ENCODE assay signal across 16 cellular contexts in genomic region chr17:80198144-80198661, GRCh38. TPM values are rescaled to one million over a fixed set of nuclear protein-coding genes. Genes with fewer than 3 reads are reported as not detected.
DNase-seq lines count a peak whose midpoint lies in the region; ATAC-seq and TF ChIP-seq lines count a peak whose summit lies in the region.
"Had no signal": no experiment of that assay in that cellular context is flagged by ENCODE, and none has a peak within 500 bp of the region (broad histone marks: within the 10 kb centered on the region; RNA-seq: fewer than 3 reads in every experiment).

No MANE protein-coding gene starts in this region.

- H3K27me3 ChIP-seq in GM23338 (ENCODE audit: insufficient read depth): no peaks in the 10 kb centered on the region
- H3K27me3 ChIP-seq: left lung had no signal

- H3K4me1 Mint-ChIP-seq in GM23338: peaks cover 8% of the 10 kb centered on the region
- H3K4me1 Mint-ChIP-seq: activated CD4-positive, alpha-beta T cell treated with anti-CD3 and anti-CD28 coated beads, Interleukin-2, amount 10 ng/mL, durations not matched to agents 24 days and 14 days had no signal

- no peaks in the 10 kb centered on the region for H4K20me1 ChIP-seq in GM23338 (replicated peaks; ENCODE audit: insufficient read depth)

- no peaks in the 10 kb centered on the region for H3K79me2 ChIP-seq in GM23338 (replicated peaks; ENCODE audit: insufficient read depth)

- peaks cover 18% of the 10 kb centered on the region for H3K27me3 Mint-ChIP-seq in GM23338 (ENCODE audit: insufficient read depth, low read depth, poor library complexity)
- H3K27me3 Mint-ChIP-seq: type B pancreatic cell had no signal

- H3F3A ChIP-seq in GM23338 (replicated peaks; ENCODE audit: low read depth): no peaks in the 10 kb centered on the region

- no peak overlapping the region for H3K27ac ChIP-seq in GM23338 (ENCODE audit: low read depth)
- H3K27ac ChIP-seq: left lung had no signal

- no peaks in the 10 kb centered on the region for H3K4me1 ChIP-seq in GM23338 (ENCODE audit: insufficient read depth)
- H3K4me1 ChIP-seq: left lung had no signal

- no peak overlapping the region for H2AFZ ChIP-seq in GM23338

- peaks cover 9% of the 10 kb centered on the region; the same call in 2 of the 3 replicates for H3K9me3 Mint-ChIP-seq in GM23338
- H3K9me3 Mint-ChIP-seq: activated T-cell treated with anti-CD3 and anti-CD28 coated beads, Interleukin-2, amount 50 U/mL, for 24 hours; naive thymus-derived CD8-positive, alpha-beta T cell; type B pancreatic cell had no signal

- no peak overlapping the region for H3K4me2 ChIP-seq in GM23338

- no peak overlapping the region for H3K4me3 Mint-ChIP-seq in GM23338
- H3K4me3 Mint-ChIP-seq: activated CD4-positive, alpha-beta T cell treated with anti-CD3 and anti-CD28 coated beads, Interleukin-2, amount 10 ng/mL, durations not matched to agents 24 days and 14 days; activated T-cell treated with anti-CD3 and anti-CD28 coated beads, Interleukin-2, amount 50 U/mL, for 24 hours; naive thymus-derived CD8-positive, alpha-beta T cell; type B pancreatic cell had no signal

- H3K4me3 ChIP-seq in GM23338: no peak overlapping the region
- H3K4me3 ChIP-seq: left lung had no signal

- H3K36me3 Mint-ChIP-seq in GM23338 (ENCODE audit: low read depth): peaks cover 11% of the 10 kb centered on the region; the same call in 2 of the 3 replicates
- H3K36me3 Mint-ChIP-seq: naive thymus-derived CD8-positive, alpha-beta T cell; type B pancreatic cell had no signal

- no peaks in the 10 kb centered on the region for H3K9me2 ChIP-seq in GM23338 (ENCODE audit: insufficient read depth)

- no peaks in the 10 kb centered on the region for H3K36me3 ChIP-seq in GM23338 (ENCODE audit: insufficient read depth)
- H3K36me3 ChIP-seq: left lung had no signal

- no peak for TF ChIP-seq CTCF in GM23338 (conservative IDR thresholded peaks at IDR 0.05; ENCODE audit: low read depth in 2 of 2)

- DNase-seq in GM23338 (ENCODE audit: low spot score) (peak; percentile 58), SHP77 treated with DMSO at 0.1 percent for 48 hours (lab: John Stamatoyannopoulos, UW) (peak; percentile 7), left lobe of liver (ENCODE audit: low spot score) (no peak), AG20443 (ENCODE audit: low spot score) (no peak)
- no peak for DNase-seq in activated effector memory CD4-positive, alpha-beta T cell treated with Interleukin-2 at 50 U/mL for 16 hours
- DNase-seq: activated CD4-positive, alpha-beta T cell treated with anti-CD3 and anti-CD28 coated beads, Interleukin-2, amount 10 ng/mL, durations not matched to agents 24 days and 14 days; activated T-cell treated with anti-CD3 and anti-CD28 coated beads, Interleukin-2, amount 50 U/mL, for 24 hours; head of caudate nucleus; left lung; naive thymus-derived CD8-positive, alpha-beta T cell; NCI-H1417 treated with DMSO at 0.1 percent for 48 hours; NCI-H526 treated with DMSO at 0.1 percent for 48 hours; stimulated activated CD4-positive, alpha-beta T cell treated with anti-CD3 and anti-CD28 coated beads, Interleukin-4, amount 100 ng/mL, for 1 hour; T-helper 9 cell had no signal

- 0 out of 2 replicates have a peak overlapping the region, but pooled peaks have one; percentile 48 for H3K27ac Mint-ChIP-seq in GM23338
- H3K27ac Mint-ChIP-seq: activated CD4-positive, alpha-beta T cell treated with anti-CD3 and anti-CD28 coated beads, Interleukin-2, amount 10 ng/mL, durations not matched to agents 24 days and 14 days; activated T-cell treated with anti-CD3 and anti-CD28 coated beads, Interleukin-2, amount 50 U/mL, for 24 hours had no signal

- ATAC-seq in GM23338: peak; percentile 75
- ATAC-seq in left lobe of liver: peak; percentile 25
- ATAC-seq in HG03108 (IDR thresholded peaks at IDR 0.05; ENCODE audit: unreplicated experiment): no peak
- ATAC-seq: left lung; naive thymus-derived CD8-positive, alpha-beta T cell had no signal

TF ChIP-seq in GM23338, 12 proteins besides CTCF, POLR2A, EP300 and RAD21 (continues in another document):
- no peak for TF ChIP-seq NANOG (IDR thresholded peaks at IDR 0.05; ENCODE audit: borderline replicate concordance)
- no peak for TF ChIP-seq STAT1 (IDR thresholded peaks at IDR 0.05; ENCODE audit: unreplicated experiment)
- no peak for TF ChIP-seq ZNF331 (CRISPR knock-in tag; IDR thresholded peaks at IDR 0.05; ENCODE audit: low read depth)
- TF ChIP-seq EZH2 (IDR thresholded peaks at IDR 0.05; ENCODE audit: low read depth, unreplicated experiment): no peak
- TF ChIP-seq POLR2AphosphoS5 (IDR thresholded peaks at IDR 0.05; ENCODE audit: low read depth): no peak
- no peak for TF ChIP-seq ZNF114 (CRISPR knock-in tag; IDR thresholded peaks at IDR 0.05)
- no peak for TF ChIP-seq CREB1 (CRISPR knock-in tag; IDR thresholded peaks at IDR 0.05; ENCODE audit: low read depth)
- no peak for TF ChIP-seq JUNB (IDR thresholded peaks at IDR 0.05; ENCODE audit: unreplicated experiment)
- no peak for TF ChIP-seq ETS1 (IDR thresholded peaks at IDR 0.05)
- TF ChIP-seq REST (IDR thresholded peaks at IDR 0.05; ENCODE audit: unreplicated experiment): no peak
- no peak for TF ChIP-seq EZH2phosphoT487 (IDR thresholded peaks at IDR 0.05; ENCODE audit: unreplicated experiment)

RNA-seq across cellular contexts. Expression of gene SGSH, which starts 21.9 kb away (rescaled TPM):
- 9.6 and 26.9 TPM in 2 replicates for total RNA-seq in GM23338 (2014; rRNA removed; shearing (Covaris generic))
- polyA plus RNA-seq in GM23338 (2016; fragmentation: Nextera tagmentation; extraction: Ambion mirVana): 17.5 and 18.6 TPM in 2 replicates
- 25.6 TPM for total RNA-seq in left lobe of liver

RNA-seq across cellular contexts. Expression of gene SLC26A11, which starts 22.0 kb away (rescaled TPM):
- 16.1 and 23.0 TPM in 2 replicates for total RNA-seq in GM23338 (2014; rRNA removed; shearing (Covaris generic))
- 10.8 and 10.9 TPM in 2 replicates for polyA plus RNA-seq in GM23338 (2016; fragmentation: Nextera tagmentation; extraction: Ambion mirVana)
- total RNA-seq in left lobe of liver: 6.7 TPM

RNA-seq across cellular contexts. Expression of gene CARD14, which starts 28.4 kb away (rescaled TPM):
- 0.52 TPM in 1 of 2 replicates, not detected in the other for total RNA-seq in GM23338 (2014; rRNA removed; shearing (Covaris generic))
- polyA plus RNA-seq in GM23338 (2016; fragmentation: Nextera tagmentation; extraction: Ambion mirVana): 0.08 TPM in 1 of 2 replicates, not detected in the other
- total RNA-seq in left lobe of liver: 0.23 TPM
- total RNA-seq: activated CD4-positive, alpha-beta T cell treated with anti-CD3 and anti-CD28 coated beads, Interleukin-2, amount 10 ng/mL, durations not matched to agents 24 days and 14 days; naive thymus-derived CD8-positive, alpha-beta T cell had no signal
- polyA plus RNA-seq: naive thymus-derived CD8-positive, alpha-beta T cell had no signal

RNA-seq across cellular contexts. Expression of gene EIF4A3, which starts 51.3 kb away (rescaled TPM):
- 146 and 168 TPM in 2 replicates for total RNA-seq in GM23338 (2014; rRNA removed; shearing (Covaris generic))
- 147 and 156 TPM in 2 replicates for polyA plus RNA-seq in GM23338 (2016; fragmentation: Nextera tagmentation; extraction: Ambion mirVana)
- total RNA-seq in left lobe of liver: 21.8 TPM

Comparison
In these comparisons a context has a peak if more than half of its experiments do, and no peak if none do; other contexts are left out.
1. DNase-seq: peak in GM23338 (single experiment) and SHP77 treated with DMSO at 0.1 percent for 48 hours (single experiment); none in left lobe of liver (single experiment), AG20443 (single experiment) and activated effector memory CD4-positive, alpha-beta T cell treated with Interleukin-2 at 50 U/mL for 16 hours (single experiment).